Comparison of ENCODE assay signal across 8 cellular contexts in the genomic region with DNA sequence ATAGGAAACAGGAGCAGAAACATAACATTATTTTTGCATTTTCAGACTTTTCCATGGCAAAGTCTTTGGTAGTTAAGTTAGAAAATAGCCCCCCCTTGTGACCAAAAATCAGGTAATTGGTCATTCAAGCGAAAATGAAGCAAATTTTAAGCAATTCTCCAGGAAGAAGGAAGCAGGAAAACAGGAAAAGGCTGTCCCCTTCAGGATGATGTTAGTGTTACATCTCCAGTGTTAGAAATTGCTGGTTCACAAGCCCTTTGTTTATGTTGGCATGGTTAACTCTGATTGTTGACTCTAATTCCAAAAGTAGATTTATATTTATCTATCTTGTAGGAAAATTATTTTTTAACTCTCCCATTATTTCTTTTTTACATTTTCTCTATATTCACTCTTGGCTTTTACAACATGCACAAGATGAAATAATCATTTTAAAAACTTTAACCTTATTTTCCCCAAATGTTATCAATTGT. TPM values are rescaled to one million over a fixed set of nuclear protein-coding genes. Genes with fewer than 3 reads are reported as not detected.
DNase-seq lines count a peak whose midpoint lies in the region; ATAC-seq and TF ChIP-seq lines count a peak whose summit lies in the region.

No MANE protein-coding gene starts in this region.

- H3K4me3 ChIP-seq in Jurkat, Clone E6-1 (ENCODE audit: low read length), result no peak overlapping the region
- H3K4me3 ChIP-seq in vagina, result no peak overlapping the region

- H3K4me1 ChIP-seq in vagina, result peaks cover 5% of the 10 kb centered on the region

- H3K4me1 Mint-ChIP-seq in chondrocyte (ENCODE audit: low read depth), result no peaks in the 10 kb centered on the region

- no peak overlapping the region for H3K27ac ChIP-seq in vagina

- ATAC-seq in left lobe of liver, result peak; percentile 75
- ATAC-seq in GM19395 (IDR thresholded peaks at IDR 0.05; ENCODE audit: unreplicated experiment), result no peak
- ATAC-seq in activated naive CD4-positive, alpha-beta T cell treated with anti-CD3 and anti-CD28 coated beads, Interleukin-2, amount 50 U/mL, for 72 hours, result no peak

- intact Hi-C loops in vagina (cut with DNase I), result loop anchor here (10.0 kb wide), 1 partner anchor 200 kb away; the partner anchor contains the start of gene SLC17A8

- H3K27ac Mint-ChIP-seq in chondrocyte (ENCODE audit: unreplicated experiment), result no peak overlapping the region
- H3K27ac Mint-ChIP-seq in activated naive CD4-positive, alpha-beta T cell treated with anti-CD3 and anti-CD28 coated beads, Interleukin-2, amount 50 U/mL, for 72 hours, result no peak overlapping the region

- DNase-seq in DMS114 treated with DMSO at 0.1 percent for 48 hours (lab: John Stamatoyannopoulos, UW; ENCODE audit: unreplicated experiment), result peak; percentile 86
- peak; percentile 35 for DNase-seq in Jurkat, Clone E6-1 (ENCODE audit: low read depth, low spot score)
- DNase-seq in NOMO-1 treated with dmso at 0.1 percent for 144 hours (lab: John Stamatoyannopoulos, UW; ENCODE audit: unreplicated experiment), result peak; percentile 16
- no peak for DNase-seq in chondrocyte (ENCODE audit: low spot score)
- DNase-seq in left lobe of liver (ENCODE audit: low spot score), result no peak
- DNase-seq in vagina (ENCODE audit: extremely low spot score in 2 of 2), result no peak
- no peak for DNase-seq in activated naive CD4-positive, alpha-beta T cell treated with anti-CD3 and anti-CD28 coated beads, Interleukin-2, amount 50 U/mL, for 72 hours (ENCODE audit: low spot score in 2 of 2)

- no peaks in the 10 kb centered on the region for H3K9me3 ChIP-seq in vagina

- peak; percentile 98 for TF ChIP-seq CTCF in chondrocyte (IDR thresholded peaks at IDR 0.05)
- peak; percentile 46 to 81 (median 54) for TF ChIP-seq CTCF in vagina (IDR thresholded peaks at IDR 0.05)

- peaks cover 13% of the 10 kb centered on the region for H3K27me3 Mint-ChIP-seq in chondrocyte (ENCODE audit: low read depth)

- no peaks in the 10 kb centered on the region for H3K27me3 ChIP-seq in vagina

- no peaks in the 10 kb centered on the region for H3K9me3 Mint-ChIP-seq in chondrocyte (ENCODE audit: low read depth)
- no peaks in the 10 kb centered on the region for H3K9me3 Mint-ChIP-seq in activated naive CD4-positive, alpha-beta T cell treated with anti-CD3 and anti-CD28 coated beads, Interleukin-2, amount 50 U/mL, for 72 hours

- no peaks in the 10 kb centered on the region for H3K36me3 ChIP-seq in vagina

- no peak for TF ChIP-seq POLR2A in vagina (IDR thresholded peaks at IDR 0.05)

- no peaks in the 10 kb centered on the region for H3K36me3 Mint-ChIP-seq in chondrocyte (ENCODE audit: low read depth)
- no peaks in the 10 kb centered on the region for H3K36me3 Mint-ChIP-seq in activated naive CD4-positive, alpha-beta T cell treated with anti-CD3 and anti-CD28 coated beads, Interleukin-2, amount 50 U/mL, for 72 hours

- no peak overlapping the region for H3K4me3 Mint-ChIP-seq in chondrocyte (ENCODE audit: unreplicated experiment)

RNA-seq across cellular contexts. Expression of gene GAS2L3, which starts 18.8 kb away (rescaled TPM):
- not detected for polyA plus RNA-seq in Jurkat, Clone E6-1 (2012; ENCODE audit: insufficient read depth, insufficient read length)
- total RNA-seq in chondrocyte (3.6 to 6.3 TPM (median 5.6 TPM) in 3 replicates), left lobe of liver (1.3 TPM), vagina (2.5 TPM)
- total RNA-seq in activated naive CD4-positive, alpha-beta T cell treated with anti-CD3 and anti-CD28 coated beads, Interleukin-2, amount 50 U/mL, for 72 hours, result 10 to 100 TPM in 1 of 2 donors, 1 to 10 TPM in 1; 2.9 to 12.3 TPM

Comparison
In these comparisons a context has a peak if more than half of its experiments do, and no peak if none do; other contexts are left out.
1. DNase-seq: peak in DMS114 treated with DMSO at 0.1 percent for 48 hours (single experiment), Jurkat, Clone E6-1 (single experiment) and NOMO-1 treated with dmso at 0.1 percent for 144 hours (single experiment); none in chondrocyte (single experiment), left lobe of liver (single experiment), vagina (0 of 2) and activated naive CD4-positive, alpha-beta T cell treated with anti-CD3 and anti-CD28 coated beads, Interleukin-2, amount 50 U/mL, for 72 hours (0 of 2).